In genomic region chr7:18654709-18655108, GRCh38 we compare ENCODE assay signal across 20 cellular contexts.
DNase-seq lines count a peak whose midpoint lies in the region; ATAC-seq, FAIRE-seq and TF ChIP-seq lines count a peak whose summit lies in the region.
"Had no signal": no experiment of that assay in that cellular context is flagged by ENCODE, and none has a peak within 500 bp of the region (broad histone marks: within the 10 kb centered on the region; RNA-seq: fewer than 3 reads in every experiment).

No MANE protein-coding gene starts in this region.

- no peaks in the 10 kb centered on the region for H3K9me3 ChIP-seq in psoas muscle

- H3K27me3 ChIP-seq in psoas muscle (ENCODE audit: insufficient read depth in 3 of 3, low read length in 2 of 3), result no peaks in the 10 kb centered on the region

- TF ChIP-seq POLR2A in H54 (IDR thresholded peaks at IDR 0.05; ENCODE audit: low read depth, low read length) (no peak), GM12892 (IDR thresholded peaks at IDR 0.05; ENCODE audit: low read depth, low read length) (no peak)

- peaks cover 0 to 31% of the 10 kb centered on the region in 2 donors for H3K36me3 ChIP-seq in psoas muscle (ENCODE audit: insufficient read depth in 1 of 2, low read depth in 1 of 2)

- intact Hi-C loops in psoas muscle (cut with DNase I), result loop anchor here in 1 of 2 donors (5.0 kb wide), 1 partner anchor 62 kb away; no protein-coding TSS in a partner anchor

- DNase-seq in H54 (ENCODE audit: insufficient read length, low spot score) (no peak), amniotic epithelial cell (ENCODE audit: low read depth) (peak; percentile 22), fibroblast of villous mesenchyme (ENCODE audit: low read depth) (peak; percentile 37), psoas muscle (no peak), DMS114 treated with DMSO at 0.1 percent for 48 hours (lab: John Stamatoyannopoulos, UW; ENCODE audit: unreplicated experiment) (no peak), iPS-NIHi11 (ENCODE audit: low spot score) (no peak), T1000 (lab: John Stamatoyannopoulos, UW) (no peak), GM12892 (ENCODE audit: insufficient read length) (no peak)
- DNase-seq: ACHN; C1 segment of cervical spinal cord; Calu3; CD4-positive, alpha-beta T cell; DMS 273 treated with DMSO at 0.1 percent for 48 hours; DMS79 treated with DMSO at 0.1 percent for 48 hours; EL; GOT3; HCEC 1CT; HFFc6 had no signal

- H3K4me1 ChIP-seq in psoas muscle, result no peaks in the 10 kb centered on the region

- WGBS in psoas muscle, 3 donors, result 40 to 66% (median 42%) methylated on average over 9 of the region's 9 CpGs

- H3K27ac ChIP-seq in psoas muscle, result no peak overlapping the region
- H3K27ac ChIP-seq: HL-60 had no signal

- H3K4me3 ChIP-seq in fibroblast of villous mesenchyme (ENCODE audit: low read depth, low read length) (no peak overlapping the region), psoas muscle (no peak overlapping the region)

- FAIRE-seq in H54 (lab: Jason Lieb, UNC) (peak; percentile 38), GM12892 (lab: Jason Lieb, UNC) (no peak)
- FAIRE-seq: GM12891 had no signal

- TF ChIP-seq CTCF in fibroblast of villous mesenchyme (IDR thresholded peaks at IDR 0.05; ENCODE audit: insufficient read depth, low read depth, low read length) (no peak), psoas muscle (IDR thresholded peaks at IDR 0.05) (no peak)

- ATAC-seq in psoas muscle, result peak in 3 of 4 donors; percentile 48 to 80 (median 66)

Comparison
In these comparisons a context has a peak if more than half of its experiments do, and no peak if none do; other contexts are left out.
1. DNase-seq: peak in amniotic epithelial cell (single experiment) and fibroblast of villous mesenchyme (single experiment); none in H54 (single experiment), psoas muscle (0 of 2), DMS114 treated with DMSO at 0.1 percent for 48 hours (single experiment), iPS-NIHi11 (single experiment), T1000 (single experiment) and GM12892 (single experiment).